In the genomic region with DNA sequence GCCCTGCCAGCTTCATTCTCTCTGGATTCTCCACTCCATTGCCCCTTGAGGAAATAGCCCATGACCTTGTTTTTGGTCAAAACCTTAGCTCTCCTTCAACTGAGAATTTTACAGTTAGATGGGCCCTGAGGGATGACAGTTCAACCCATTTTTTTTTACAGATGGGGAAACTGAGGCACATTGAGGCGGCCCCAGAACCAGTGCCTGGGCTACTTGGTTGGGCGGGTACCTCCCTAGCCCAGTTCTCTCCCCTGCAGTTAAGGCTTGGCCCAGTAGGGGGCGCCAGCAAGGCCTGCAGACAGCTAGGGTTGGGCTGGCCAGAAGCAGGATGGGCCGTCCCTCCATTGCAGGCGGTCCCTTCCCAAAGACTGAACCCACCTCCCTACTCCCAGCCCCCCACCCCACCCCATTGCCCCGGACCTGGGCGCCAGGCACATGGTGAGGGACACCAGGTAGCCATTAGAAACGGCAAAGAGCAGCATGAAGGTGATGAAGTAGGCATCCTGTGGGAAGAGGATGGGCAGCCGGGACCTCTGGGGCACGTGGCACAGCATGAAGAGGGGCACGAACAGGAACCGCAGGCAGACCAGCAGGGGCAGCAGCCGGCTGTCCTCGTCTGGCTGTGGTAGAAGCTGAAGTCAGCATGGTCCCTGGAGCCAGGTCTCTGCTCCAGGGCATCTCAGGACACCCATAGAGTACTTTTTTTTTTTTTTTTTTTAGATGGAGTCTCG, we compare ENCODE assay signal across 9 cellular contexts. TPM values are rescaled to one million over a fixed set of nuclear protein-coding genes. Genes with fewer than 3 reads are reported as not detected.
DNase-seq lines count a peak whose midpoint lies in the region; TF ChIP-seq lines count a peak whose summit lies in the region.
"Had no signal": no experiment of that assay in that cellular context is flagged by ENCODE, and none has a peak within 500 bp of the region (broad histone marks: within the 10 kb centered on the region; RNA-seq: fewer than 3 reads in every experiment).

No MANE protein-coding gene starts in this region.

- H3K9me3 ChIP-seq in OCI-LY3 (ENCODE audit: insufficient read depth, low read length) = no peaks in the 10 kb centered on the region
- H3K9me3 ChIP-seq: BLaER1 treated with 17β-estradiol and CSF1 and Interleukin-3, amounts not matched to agents 10 nM and 100 nM had no signal

- no peak overlapping the region for H3K27ac ChIP-seq in OCI-LY3 (ENCODE audit: low read length)
- H3K27ac ChIP-seq: BLaER1 treated with 17β-estradiol and CSF1 and Interleukin-3, amounts not matched to agents 10 nM and 100 nM had no signal

- H3K36me3 Mint-ChIP-seq in glutamatergic neuron (ENCODE audit: unreplicated experiment) = no peaks in the 10 kb centered on the region

- no peaks in the 10 kb centered on the region for H3K4me1 Mint-ChIP-seq in glutamatergic neuron (ENCODE audit: low read depth, unreplicated experiment)

- TF ChIP-seq CTCF in OCI-LY3 (IDR thresholded peaks at IDR 0.05; ENCODE audit: low read depth, low read length) = peak; percentile 80
- TF ChIP-seq CTCF in glutamatergic neuron (IDR thresholded peaks at IDR 0.05; ENCODE audit: partially characterized antibody, unreplicated experiment) = peak; percentile 84

- H3K36me3 ChIP-seq in OCI-LY3 (replicated peaks; ENCODE audit: low read depth, low read length) = no peaks in the 10 kb centered on the region

- DNase-seq in NCI-H1436 (lab: John Stamatoyannopoulos, UW) (peak; percentile 7), NCI-H1436 treated with DMSO at 0.1 percent for 48 hours (lab: John Stamatoyannopoulos, UW) (no peak), activated T-helper 1 cell treated with Interleukin-2 at 50 U/mL for 16 hours (ENCODE audit: low read depth) (peak; percentile 41), glutamatergic neuron (peak; percentile 73), COR-L47 (lab: John Stamatoyannopoulos, UW) (no peak), hepatic stellate cell (ENCODE audit: low spot score) (no peak)
- DNase-seq in stimulated activated CD4-positive, alpha-beta T cell treated with anti-CD3 and anti-CD28 coated beads, Interleukin-1b, Interleukin-23, amount 100 ng/mL, for 4 hours (ENCODE audit: low read depth in 2 of 2) = peak; percentile 61 to 73

- H3K9me3 Mint-ChIP-seq in glutamatergic neuron (ENCODE audit: unreplicated experiment) = peaks cover 4% of the 10 kb centered on the region

- H3K4me3 ChIP-seq in OCI-LY3 (ENCODE audit: low read length) = no peak overlapping the region
- H3K4me3 ChIP-seq: BLaER1 treated with 17β-estradiol and CSF1 and Interleukin-3, amounts not matched to agents 10 nM and 100 nM had no signal

- no peak overlapping the region for H2AFZ ChIP-seq in OCI-LY3 (ENCODE audit: low read depth, low read length)

- H3K79me2 ChIP-seq in OCI-LY3 (ENCODE audit: low read length) = no peaks in the 10 kb centered on the region

- H3K4me3 Mint-ChIP-seq in glutamatergic neuron (ENCODE audit: unreplicated experiment) = no peak overlapping the region

- H3K27me3 Mint-ChIP-seq in glutamatergic neuron (ENCODE audit: unreplicated experiment) = peaks cover 4% of the 10 kb centered on the region

- no peak overlapping the region for H3K9ac ChIP-seq in OCI-LY3 (ENCODE audit: low read length)

- no peaks in the 10 kb centered on the region for H3K4me1 ChIP-seq in OCI-LY3 (ENCODE audit: low read length)

- no peaks in the 10 kb centered on the region for H4K20me1 ChIP-seq in OCI-LY3 (ENCODE audit: insufficient read depth, low read length)

- no peaks in the 10 kb centered on the region for H3K27me3 ChIP-seq in OCI-LY3 (ENCODE audit: low read depth, low read length)
- H3K27me3 ChIP-seq: BLaER1 treated with 17β-estradiol and CSF1 and Interleukin-3, amounts not matched to agents 10 nM and 100 nM had no signal

- H3K4me2 ChIP-seq in OCI-LY3 (ENCODE audit: low read length) = no peak overlapping the region
- H3K4me2 ChIP-seq: BLaER1 treated with 17β-estradiol and CSF1 and Interleukin-3, amounts not matched to agents 10 nM and 100 nM had no signal

- H3K27ac Mint-ChIP-seq in glutamatergic neuron (ENCODE audit: unreplicated experiment) = no peak overlapping the region

RNA-seq across cellular contexts. Expression of a gene that starts 7.6 kb away (rescaled TPM):
- total RNA-seq in glutamatergic neuron (ENCODE audit: unreplicated experiment) = 2.8 TPM

RNA-seq across cellular contexts. Expression of a gene that starts 16.5 kb away (rescaled TPM):
- total RNA-seq in glutamatergic neuron (ENCODE audit: unreplicated experiment) = 42.7 TPM

RNA-seq across cellular contexts. Expression of a gene that starts 19.1 kb away (rescaled TPM):
- 44.0 TPM for total RNA-seq in glutamatergic neuron (ENCODE audit: unreplicated experiment)

RNA-seq across cellular contexts. Expression of a gene that starts 27.7 kb away (rescaled TPM):
- total RNA-seq in glutamatergic neuron (ENCODE audit: unreplicated experiment) = 1.9 TPM

RNA-seq across cellular contexts. Expression of a gene that starts 47.1 kb away (rescaled TPM):
- 11.4 TPM for total RNA-seq in glutamatergic neuron (ENCODE audit: unreplicated experiment)

Comparison
In these comparisons a context has a peak if more than half of its experiments do, and no peak if none do; other contexts are left out.
1. DNase-seq: peak in NCI-H1436 (single experiment), activated T-helper 1 cell treated with Interleukin-2 at 50 U/mL for 16 hours (single experiment), glutamatergic neuron (single experiment) and stimulated activated CD4-positive, alpha-beta T cell treated with anti-CD3 and anti-CD28 coated beads, Interleukin-1b, Interleukin-23, amount 100 ng/mL, for 4 hours (2 of 2); none in NCI-H1436 treated with DMSO at 0.1 percent for 48 hours (single experiment), COR-L47 (single experiment) and hepatic stellate cell (single experiment).